ENCODE assay signal across 1 cellular context in genomic region chr14:59465570-59466150, GRCh38.
TF ChIP-seq lines count a peak whose summit lies in the region.

No MANE protein-coding gene starts in this region.

TF ChIP-seq in HepG2, 621 proteins besides CTCF, POLR2A, EP300 and RAD21:
- no peak for TF ChIP-seq ZNF10 (CRISPR knock-in tag; IDR thresholded peaks at IDR 0.05; ENCODE audit: borderline replicate concordance, low read depth)
- no peak for TF ChIP-seq ZNF607 (CRISPR knock-in tag; IDR thresholded peaks at IDR 0.05; ENCODE audit: borderline replicate concordance)
- no peak for TF ChIP-seq SRF (IDR thresholded peaks at IDR 0.05; ENCODE audit: low read depth, low read length)
- TF ChIP-seq USF2 (IDR thresholded peaks at IDR 0.05; ENCODE audit: low read depth, low read length), result no peak
- no peak for TF ChIP-seq USF2 (CRISPR knock-in tag; IDR thresholded peaks at IDR 0.05; ENCODE audit: borderline replicate concordance)
- 0 out of 2 replicates have a peak, but pooled peaks have one; percentile 3 for TF ChIP-seq SNAPC5 (CRISPR knock-in tag; IDR thresholded peaks at IDR 0.05; ENCODE audit: borderline replicate concordance)
TF ChIP-seq in HepG2: peak in this region for 1.
